1 cellular context compared by ENCODE assay signal in the genomic region with DNA sequence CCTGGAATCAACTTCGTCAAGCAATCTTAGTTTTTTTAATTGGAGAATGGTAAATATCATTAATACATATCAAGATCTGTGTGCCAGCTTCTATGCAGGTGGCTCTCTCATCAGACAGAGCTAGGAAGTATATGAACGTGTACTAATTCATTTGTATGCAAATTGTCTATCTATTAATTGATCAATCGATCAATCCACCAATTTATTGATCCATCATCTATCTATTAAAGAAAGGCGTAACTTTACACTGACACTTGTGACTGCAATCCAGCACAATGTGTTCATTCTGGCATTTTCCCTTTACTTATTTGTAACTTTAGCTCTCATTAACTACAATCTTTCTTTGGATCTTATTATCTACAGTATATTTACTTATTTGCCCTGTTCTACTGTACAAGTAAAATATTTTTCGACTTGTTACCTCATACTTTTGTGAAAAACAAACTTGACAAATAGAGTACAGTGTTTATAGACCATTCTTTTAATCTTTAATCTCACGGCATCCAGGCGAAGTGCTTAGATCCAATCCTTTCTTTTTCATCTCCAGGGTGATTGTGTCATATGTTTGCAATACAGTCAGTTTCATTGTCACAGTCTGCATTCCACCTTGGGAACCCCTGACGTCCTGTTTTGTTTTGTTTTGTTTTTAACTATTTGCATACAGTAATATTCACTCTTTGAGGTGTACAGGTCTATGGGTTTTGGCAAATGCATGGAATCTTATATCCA.
TF ChIP-seq lines count a peak whose summit lies in the region.

No MANE protein-coding gene starts in this region.

TF ChIP-seq in A549, 52 proteins besides CTCF, POLR2A, EP300 and RAD21 (continued from another document):
- TF ChIP-seq, protein P1, sequence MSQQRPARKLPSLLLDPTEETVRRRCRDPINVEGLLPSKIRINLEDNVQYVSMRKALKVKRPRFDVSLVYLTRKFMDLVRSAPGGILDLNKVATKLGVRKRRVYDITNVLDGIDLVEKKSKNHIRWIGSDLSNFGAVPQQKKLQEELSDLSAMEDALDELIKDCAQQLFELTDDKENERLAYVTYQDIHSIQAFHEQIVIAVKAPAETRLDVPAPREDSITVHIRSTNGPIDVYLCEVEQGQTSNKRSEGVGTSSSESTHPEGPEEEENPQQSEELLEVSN (IDR thresholded peaks at IDR 0.05; ENCODE audit: borderline replicate concordance, low read depth), result no peak
- TF ChIP-seq PHF8 (IDR thresholded peaks at IDR 0.05; ENCODE audit: borderline replicate concordance, low read depth) (no peak), FOSL2 (IDR thresholded peaks at IDR 0.05) (no peak), FOSL2 (CRISPR knock-in tag; IDR thresholded peaks at IDR 0.05) (no peak), BHLHE40 (IDR thresholded peaks at IDR 0.05; ENCODE audit: low read depth, low read length) (no peak), RARB (CRISPR knock-in tag; IDR thresholded peaks at IDR 0.05) (no peak)
